11 cellular contexts compared by ENCODE assay signal in the genomic region with DNA sequence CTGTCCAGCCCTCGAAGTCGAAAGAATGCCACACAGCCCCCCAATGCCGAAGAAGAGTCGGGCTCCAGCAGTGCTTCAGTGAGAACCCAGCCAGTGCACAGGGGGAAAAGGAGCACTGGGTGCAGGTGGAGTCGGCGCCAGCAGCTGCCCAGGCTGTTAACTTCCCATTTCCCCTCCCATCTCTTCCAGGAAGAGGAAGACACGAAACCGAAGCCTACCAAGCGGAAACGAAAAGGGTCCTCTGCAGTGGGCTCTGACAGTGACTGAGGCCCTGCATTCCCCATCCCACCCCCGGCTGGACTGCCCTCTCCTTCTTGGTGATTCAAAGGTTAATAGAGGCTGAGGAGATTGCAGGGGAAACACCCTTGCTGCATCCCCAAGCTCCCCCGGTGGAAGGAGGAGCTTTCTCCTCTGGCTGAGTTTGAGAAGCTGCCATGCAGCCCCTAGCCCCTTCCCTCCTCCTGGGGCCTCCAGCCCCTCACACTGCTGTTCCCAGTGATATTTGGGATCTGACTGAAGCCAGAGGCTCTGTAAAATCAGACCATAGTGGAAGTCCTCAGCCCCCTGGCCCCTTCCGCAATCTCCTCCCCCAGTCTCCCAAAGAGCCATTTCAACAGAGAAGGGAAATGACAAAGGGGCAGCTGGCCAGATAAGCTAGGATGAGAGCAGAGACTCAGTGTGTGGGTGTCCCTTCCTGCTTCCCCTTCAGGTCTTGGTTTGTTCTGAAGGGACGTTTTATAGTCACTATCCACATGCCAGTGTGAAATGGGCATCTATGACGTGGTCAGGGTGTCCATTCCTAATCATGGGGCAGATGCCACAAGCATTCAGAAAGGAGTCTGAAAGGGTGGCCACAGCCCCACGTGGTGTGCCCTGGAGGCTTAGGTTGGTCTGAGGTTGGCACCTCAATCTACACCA. TPM values are rescaled to one million over a fixed set of nuclear protein-coding genes. Genes with fewer than 3 reads are reported as not detected.
DNase-seq lines count a peak whose midpoint lies in the region; ATAC-seq and TF ChIP-seq lines count a peak whose summit lies in the region.
"Had no signal": no experiment of that assay in that cellular context is flagged by ENCODE, and none has a peak within 500 bp of the region (broad histone marks: within the 10 kb centered on the region; RNA-seq: fewer than 3 reads in every experiment).

No MANE protein-coding gene starts in this region.

- H3K4me2 ChIP-seq in OCI-LY7 (ENCODE audit: low read length) = no peak overlapping the region
- H3K4me2 ChIP-seq in osteoblast (ENCODE audit: insufficient read depth, low read length) = no peak overlapping the region

- H3K9me2 ChIP-seq in OCI-LY7 (ENCODE audit: insufficient read depth, low read length) = no peaks in the 10 kb centered on the region

- TSS peak; percentile 89 for BruUV-seq in OCI-LY7 (replicated peaks; lab: Mats Ljungman, UMichigan)

- peaks cover 48 to 60% of the 10 kb centered on the region in 2 donors for H3K36me3 Mint-ChIP-seq in CD14-positive monocyte

- TF ChIP-seq POLR2A in erythroblast (IDR thresholded peaks at IDR 0.05; ENCODE audit: low read length) = no peak

- H3K36me3 ChIP-seq in OCI-LY7 (ENCODE audit: insufficient read depth, low read length) (peaks cover 54% of the 10 kb centered on the region), osteoblast (ENCODE audit: insufficient read depth, low read length) (peaks cover 39% of the 10 kb centered on the region)

- H3K27me3 Mint-ChIP-seq in CD14-positive monocyte (ENCODE audit: low read depth in 3 of 3) = peaks cover 0 to 5% (median 0%) of the 10 kb centered on the region in 3 donors

- DNase-seq in CD14-positive monocyte (ENCODE audit: low spot score) (peak; percentile 84), OCI-LY7 (ENCODE audit: low spot score) (no peak), coronary artery (ENCODE audit: low spot score) (no peak), osteoblast (ENCODE audit: insufficient read length, low spot score, missing footprints) (peak; percentile 68), erythroblast (lab: John Stamatoyannopoulos, UW) (no peak), posterior vena cava (ENCODE audit: low spot score) (no peak)
- DNase-seq: activated CD4-positive, alpha-beta T cell treated with anti-CD3 and anti-CD28 coated beads, Interleukin-2, amount 50 U/mL, for 48 hours; DMS79 treated with DMSO at 0.1 percent for 48 hours; OCI-M1 had no signal

- H4K20me1 ChIP-seq in OCI-LY7 (ENCODE audit: insufficient read depth, low read length) (no peaks in the 10 kb centered on the region), osteoblast (ENCODE audit: insufficient read depth, low read length) (no peaks in the 10 kb centered on the region)

- H3K9me3 ChIP-seq in OCI-LY7 (ENCODE audit: low read length) (no peaks in the 10 kb centered on the region), osteoblast (ENCODE audit: low read depth, low read length) (no peaks in the 10 kb centered on the region)

- H3K9me3 Mint-ChIP-seq in CD14-positive monocyte = no peaks in the 10 kb centered on the region

- H3K4me3 ChIP-seq in OCI-LY7 (ENCODE audit: low read depth, low read length, poor library complexity, severe bottlenecking) (no peak overlapping the region), coronary artery (no peak overlapping the region), osteoblast (ENCODE audit: insufficient read depth, low read length) (no peak overlapping the region)

- POLR2A ChIA-PET in OCI-LY7 (lab: Charles Lee) = interaction anchor here (0.8 kb wide), 1 partner anchor 45 kb away, joined by 3 read pairs; a partner anchor contains a TSS

- H2AFZ ChIP-seq in OCI-LY7 (ENCODE audit: low read length) (no peak overlapping the region), osteoblast (ENCODE audit: low read length) (no peak overlapping the region)

- no peak overlapping the region for H3K27ac ChIP-seq in OCI-LY7 (ENCODE audit: low read depth, low read length, poor library complexity, severe bottlenecking)
- peak overlapping the region; percentile 91 to 98 for H3K27ac ChIP-seq in coronary artery
- H3K27ac ChIP-seq in osteoblast (ENCODE audit: low read depth, low read length) = no peak overlapping the region

- TF ChIP-seq CTCF in CD14-positive monocyte (IDR thresholded peaks at IDR 0.05) = no peak
- TF ChIP-seq CTCF in OCI-LY7 (conservative IDR thresholded peaks at IDR 0.05; ENCODE audit: low read length) = no peak
- TF ChIP-seq CTCF in coronary artery (IDR thresholded peaks at IDR 0.05) = no peak
- TF ChIP-seq CTCF in osteoblast (IDR thresholded peaks at IDR 0.05; ENCODE audit: extremely low read depth, low read depth, low read length) = no peak

- H3K4me1 Mint-ChIP-seq in CD14-positive monocyte = peaks cover 70% of the 10 kb centered on the region

- H3K27me3 ChIP-seq in osteoblast (ENCODE audit: insufficient read depth, low read length) = no peaks in the 10 kb centered on the region

- peak overlapping the region; percentile 71 to 86 for H3K4me3 Mint-ChIP-seq in CD14-positive monocyte

- H3K4me1 ChIP-seq in OCI-LY7 (ENCODE audit: insufficient read depth, low read length, poor library complexity, severe bottlenecking) (peaks cover 29% of the 10 kb centered on the region), osteoblast (ENCODE audit: insufficient read depth, low read length) (peaks cover 23% of the 10 kb centered on the region)

- H3K27ac Mint-ChIP-seq in CD14-positive monocyte = peak overlapping the region; percentile 96 to 99 (median 97)

- ATAC-seq in HG03175 (IDR thresholded peaks at IDR 0.05; ENCODE audit: unreplicated experiment) = no peak
- no peak for ATAC-seq in GM18858 (IDR thresholded peaks at IDR 0.05; ENCODE audit: unreplicated experiment)

- intact Hi-C loops in CD14-positive monocyte (cut with micrococcal nuclease) (no loop called here), OCI-LY7 (cut with micrococcal nuclease; ENCODE audit: unreplicated experiment) (no loop called here), posterior vena cava (cut with DNase I) (loop anchor here in 1 of 2 donors (1.0 to 2.0 kb wide), 2 partner anchors 20 to 94 kb away; a partner anchor contains a TSS)

- H3K79me2 ChIP-seq in OCI-LY7 (ENCODE audit: insufficient read depth, low read depth, low read length) (no peaks in the 10 kb centered on the region), osteoblast (ENCODE audit: insufficient read depth, low read length) (no peaks in the 10 kb centered on the region)

- CTCF ChIA-PET in OCI-LY7 (lab: Charles Lee; ENCODE audit: unreplicated experiment) = no interaction called here

RNA-seq across cellular contexts. Expression of a gene that starts 1.9 kb away (rescaled TPM):
- 100 to 1,000 TPM in 1 of 2 donors, 10 to 100 TPM in 1; 84.5 to 118 TPM for polyA plus RNA-seq in CD14-positive monocyte
- 3.3 and 4.5 TPM in 2 replicates for total RNA-seq in OCI-LY7 (2014; rRNA removed; shearing (Covaris generic))
- total RNA-seq in OCI-LY7 (2022) = 7.7 and 10.2 TPM in 2 replicates
- 9.4 and 13.8 TPM in 2 replicates for total RNA-seq in osteoblast
- 10 to 100 TPM; 60.5 to 64.5 TPM for total RNA-seq in posterior vena cava

RNA-seq across cellular contexts. Expression of a gene that starts 45.4 kb away (rescaled TPM):
- polyA plus RNA-seq in CD14-positive monocyte = 10 to 100 TPM in 1 of 2 donors, 1 to 10 TPM in 1; 9.2 to 15.9 TPM
- 31.6 and 33.5 TPM in 2 replicates for total RNA-seq in OCI-LY7 (2014; rRNA removed; shearing (Covaris generic))
- 65.8 and 67.3 TPM in 2 replicates for total RNA-seq in OCI-LY7 (2022)
- 42.4 and 42.7 TPM in 2 replicates for total RNA-seq in osteoblast
- 10 to 100 TPM; 41.4 to 49.0 TPM for total RNA-seq in posterior vena cava

Comparison
In these comparisons a context has a peak if more than half of its experiments do, and no peak if none do; other contexts are left out.
1. DNase-seq: peak in CD14-positive monocyte (single experiment) and osteoblast (single experiment); none in OCI-LY7 (single experiment), coronary artery (single experiment), erythroblast (0 of 2) and posterior vena cava (single experiment).
2. H3K27ac ChIP-seq: peak in coronary artery (2 of 2); none in OCI-LY7 (single experiment) and osteoblast (single experiment).